ENCODE assay signal across 13 cellular contexts in the genomic region with DNA sequence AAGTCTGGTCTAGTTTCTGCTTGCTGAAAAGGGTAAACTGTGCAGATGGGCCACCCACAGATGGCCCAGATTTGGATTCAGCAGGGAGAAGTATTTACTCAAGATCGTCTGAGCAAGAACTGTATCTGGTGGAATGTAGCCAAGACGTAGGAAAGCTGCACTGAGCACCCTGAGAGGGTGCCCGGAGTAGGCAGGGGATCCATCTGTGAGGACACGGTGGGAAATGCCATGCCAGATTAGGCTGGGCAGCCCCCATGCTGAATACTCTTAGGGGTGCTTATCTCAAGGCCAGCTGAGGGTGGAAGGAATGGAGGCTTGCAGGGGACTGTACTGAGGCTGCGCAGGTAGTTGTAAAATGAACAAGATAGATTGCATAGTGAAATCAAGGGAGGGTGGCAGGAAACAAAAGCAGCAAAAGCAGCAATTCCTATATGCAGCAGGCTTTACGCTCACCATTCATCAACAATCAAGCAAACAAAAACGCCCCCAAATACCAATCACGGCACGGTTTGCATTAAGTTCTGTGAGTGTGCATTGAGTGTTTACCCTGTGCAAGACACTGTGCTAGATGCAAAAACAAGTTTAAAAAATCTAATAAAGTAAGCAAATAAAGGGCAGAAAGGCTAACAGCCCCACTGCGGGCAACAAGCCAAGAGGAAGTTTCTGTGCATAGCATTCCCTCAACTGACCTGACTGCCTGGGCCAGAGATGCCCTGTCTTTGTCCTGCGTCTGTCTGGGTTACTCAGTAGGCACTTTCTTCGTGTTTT. TPM values are rescaled to one million over a fixed set of nuclear protein-coding genes. Genes with fewer than 3 reads are reported as not detected.
DNase-seq lines count a peak whose midpoint lies in the region; ATAC-seq, FAIRE-seq and TF ChIP-seq lines count a peak whose summit lies in the region.
"Had no signal": no experiment of that assay in that cellular context is flagged by ENCODE, and none has a peak within 500 bp of the region (broad histone marks: within the 10 kb centered on the region; RNA-seq: fewer than 3 reads in every experiment).

No MANE protein-coding gene starts in this region.

- TF ChIP-seq RAD21 in liver (IDR thresholded peaks at IDR 0.05) = no peak

- no peak for TF ChIP-seq CTCF in right atrium auricular region (IDR thresholded peaks at IDR 0.05)
- no peak for TF ChIP-seq CTCF in RWPE2 (IDR thresholded peaks at IDR 0.05; ENCODE audit: poor library complexity, severe bottlenecking)
- TF ChIP-seq CTCF in liver (IDR thresholded peaks at IDR 0.05; ENCODE audit: low read depth, low read length, missing input control) = no peak

- FAIRE-seq in urothelium cell line (lab: Jason Lieb, UNC) = peak; percentile 37
- FAIRE-seq: GM18507 had no signal

- no peaks in the 10 kb centered on the region for H3K36me3 ChIP-seq in right atrium auricular region
- no peaks in the 10 kb centered on the region for H3K36me3 ChIP-seq in RWPE2 (ENCODE audit: low read depth)
- no peaks in the 10 kb centered on the region for H3K36me3 ChIP-seq in liver (ENCODE audit: control insufficient read depth in 4 of 4, insufficient read depth in 3 of 4, low read depth in 1 of 4, low read length in 3 of 4)

- H3K9me3 Mint-ChIP-seq in activated CD4-positive, alpha-beta T cell treated with anti-CD3 and anti-CD28 coated beads, Interleukin-2, amount 10 ng/mL, durations not matched to agents 24 days and 14 days = no peaks in the 10 kb centered on the region
- H3K9me3 Mint-ChIP-seq: activated naive CD4-positive, alpha-beta T cell treated with anti-CD3 and anti-CD28 coated beads for 36 hours; CD4-positive, CD25-positive, alpha-beta regulatory T cell had no signal

- WGBS in liver = 24% methylated on average over 12 of the region's 12 CpGs

- H3K27ac ChIP-seq in right atrium auricular region = no peak overlapping the region
- no peak overlapping the region for H3K27ac ChIP-seq in RWPE2 (ENCODE audit: poor library complexity, severe bottlenecking)
- H3K27ac ChIP-seq in liver (ENCODE audit: low read depth in 1 of 2, low read length in 2 of 2) = no peak overlapping the region

- no peak overlapping the region for H3K27ac Mint-ChIP-seq in activated CD4-positive, alpha-beta T cell treated with anti-CD3 and anti-CD28 coated beads, Interleukin-2, amount 10 ng/mL, durations not matched to agents 24 days and 14 days
- H3K27ac Mint-ChIP-seq: activated naive CD4-positive, alpha-beta T cell treated with anti-CD3 and anti-CD28 coated beads for 36 hours had no signal

- H3K27me3 ChIP-seq in right atrium auricular region = no peaks in the 10 kb centered on the region
- H3K27me3 ChIP-seq in RWPE2 (ENCODE audit: insufficient read depth, poor library complexity, severe bottlenecking) = no peaks in the 10 kb centered on the region
- H3K27me3 ChIP-seq in liver (ENCODE audit: control insufficient read depth in 4 of 4, insufficient read depth in 4 of 4, low read length in 3 of 4) = no peaks in the 10 kb centered on the region

- H3K4me1 ChIP-seq in right atrium auricular region (no peaks in the 10 kb centered on the region), RWPE2 (ENCODE audit: insufficient read depth, poor library complexity, severe bottlenecking) (peaks cover 9% of the 10 kb centered on the region), liver (ENCODE audit: control insufficient read depth in 4 of 4, insufficient read depth in 4 of 4, low read length in 3 of 4) (peaks cover 6 to 10% (median 8%) of the 10 kb centered on the region in 4 donors)

- no peaks in the 10 kb centered on the region for H3K9me3 ChIP-seq in right atrium auricular region
- no peaks in the 10 kb centered on the region for H3K9me3 ChIP-seq in RWPE2 (ENCODE audit: severe bottlenecking)
- no peaks in the 10 kb centered on the region for H3K9me3 ChIP-seq in liver (ENCODE audit: control insufficient read depth in 4 of 4, low read length in 3 of 4)

- H3K27me3 Mint-ChIP-seq in activated CD4-positive, alpha-beta T cell treated with anti-CD3 and anti-CD28 coated beads, Interleukin-2, amount 10 ng/mL, durations not matched to agents 24 days and 14 days = no peaks in the 10 kb centered on the region
- H3K27me3 Mint-ChIP-seq: CD4-positive, CD25-positive, alpha-beta regulatory T cell had no signal

- H3K4me3 Mint-ChIP-seq in activated CD4-positive, alpha-beta T cell treated with anti-CD3 and anti-CD28 coated beads, Interleukin-2, amount 10 ng/mL, durations not matched to agents 24 days and 14 days = no peak overlapping the region
- H3K4me3 Mint-ChIP-seq: activated naive CD4-positive, alpha-beta T cell treated with anti-CD3 and anti-CD28 coated beads for 36 hours; CD4-positive, CD25-positive, alpha-beta regulatory T cell had no signal

- intact Hi-C loops in Right ventricle myocardium inferior (cut with DNase I) = no loop called here
- intact Hi-C loops in activated CD4-positive, alpha-beta T cell treated with anti-CD3 and anti-CD28 coated beads, Interleukin-2, amount 10 ng/mL, durations not matched to agents 24 days and 14 days (cut with micrococcal nuclease) = no loop called here

- no peaks in the 10 kb centered on the region for H3K36me3 Mint-ChIP-seq in activated CD4-positive, alpha-beta T cell treated with anti-CD3 and anti-CD28 coated beads, Interleukin-2, amount 10 ng/mL, durations not matched to agents 24 days and 14 days (ENCODE audit: low read depth)
- H3K36me3 Mint-ChIP-seq: CD4-positive, CD25-positive, alpha-beta regulatory T cell had no signal

- ATAC-seq in Right ventricle myocardium inferior (peak; percentile 46), RWPE2 (ENCODE audit: low read depth) (peak; percentile 36; the same call in 2 of the 3 replicates)
- ATAC-seq: esophagus mucosa had no signal

- no peak overlapping the region for H3K4me3 ChIP-seq in right atrium auricular region
- no peak overlapping the region for H3K4me3 ChIP-seq in RWPE2 (ENCODE audit: severe bottlenecking)
- H3K4me3 ChIP-seq in liver (ENCODE audit: low read depth in 1 of 3, low read length in 3 of 3) = no peak overlapping the region

- no peak for DNase-seq in Right ventricle myocardium inferior (ENCODE audit: missing footprints)
- DNase-seq in right atrium auricular region (ENCODE audit: low spot score) = no peak
- DNase-seq in RWPE2 (ENCODE audit: low spot score) = no peak
- DNase-seq in urothelium cell line (ENCODE audit: low spot score) = no peak
- no peak for DNase-seq in islet precursor cell
- DNase-seq in activated CD4-positive, alpha-beta T cell treated with anti-CD3 and anti-CD28 coated beads, Interleukin-2, amount 10 ng/mL, durations not matched to agents 24 days and 14 days = no peak
- DNase-seq in stimulated activated CD4-positive, alpha-beta T cell treated with anti-CD3 and anti-CD28 coated beads, Interleukin-2, amount 100 ng/mL, for 24 hours = no peak
- DNase-seq: activated naive CD4-positive, alpha-beta T cell treated with anti-CD3 and anti-CD28 coated beads for 36 hours; CD4-positive, CD25-positive, alpha-beta regulatory T cell; Karpas-422 had no signal

- peaks cover 29% of the 10 kb centered on the region for H3K4me1 Mint-ChIP-seq in activated CD4-positive, alpha-beta T cell treated with anti-CD3 and anti-CD28 coated beads, Interleukin-2, amount 10 ng/mL, durations not matched to agents 24 days and 14 days

- no peak overlapping the region for H3K9ac ChIP-seq in liver (ENCODE audit: low read depth in 1 of 2, low read length in 2 of 2)

TF ChIP-seq in liver, 16 proteins besides CTCF, POLR2A, EP300 and RAD21:
- TF ChIP-seq SP1 (IDR thresholded peaks at IDR 0.05) = peak; percentile 18
- TF ChIP-seq RXRA (IDR thresholded peaks at IDR 0.05) = peak; percentile 22 to 43
- no peak for TF ChIP-seq NR2F2 (IDR thresholded peaks at IDR 0.05)
TF ChIP-seq in liver: peak in this region for 2.

RNA-seq across cellular contexts. Expression of gene LPIN2, which starts 32.2 kb away (rescaled TPM):
- total RNA-seq in Right ventricle myocardium inferior (9.9 TPM), right atrium auricular region (10 to 100 TPM; 15.5 to 19.0 TPM), liver (100 to 1,000 TPM; 142 to 284 TPM)
- 10 to 100 TPM; 58.6 to 63.3 TPM for polyA plus RNA-seq in liver
- 111 and 118 TPM in 2 replicates for total RNA-seq in activated CD4-positive, alpha-beta T cell treated with anti-CD3 and anti-CD28 coated beads, Interleukin-2, amount 10 ng/mL, durations not matched to agents 24 days and 14 days
